Comparison of ENCODE assay signal across 23 cellular contexts in the genomic region with DNA sequence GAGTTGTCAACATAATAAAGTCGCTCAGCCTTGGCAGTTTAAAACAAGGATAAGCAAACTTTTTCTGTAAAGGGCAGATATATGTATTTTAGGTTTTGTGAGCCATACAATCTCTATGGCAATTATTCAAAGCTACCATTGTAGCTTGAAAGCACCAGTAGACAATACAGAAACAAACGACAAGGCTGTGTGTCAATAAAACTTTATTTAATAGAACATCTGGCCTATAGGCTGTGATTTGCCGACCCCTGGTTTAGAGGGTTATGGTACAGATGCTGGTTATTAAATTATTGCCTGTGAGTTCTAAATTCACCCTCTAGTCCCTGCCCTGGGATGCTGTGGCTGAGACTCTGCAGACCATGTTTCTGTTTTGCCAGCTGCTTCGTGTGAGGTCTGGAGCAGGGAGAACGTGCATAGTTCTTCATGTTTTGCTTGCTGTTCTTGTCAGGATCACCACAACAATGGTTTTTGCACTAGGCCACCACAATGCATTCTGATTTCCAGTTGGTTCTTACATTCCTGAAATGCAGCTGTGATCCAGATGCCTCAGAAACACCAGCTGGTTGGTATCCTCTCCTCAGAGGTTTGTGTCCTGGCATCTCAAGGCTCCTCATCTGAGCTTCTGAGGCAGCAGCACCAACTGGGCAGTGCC. TPM values are rescaled to one million over a fixed set of nuclear protein-coding genes. Genes with fewer than 3 reads are reported as not detected.
"Had no signal": no experiment of that assay in that cellular context is flagged by ENCODE, and none has a peak within 500 bp of the region (broad histone marks: within the 10 kb centered on the region; RNA-seq: fewer than 3 reads in every experiment).

No MANE protein-coding gene starts in this region.

- H2AFZ ChIP-seq: neural progenitor cell had no signal

- H3K27me3 ChIP-seq: gastrocnemius medialis, heart right ventricle, neural progenitor cell, ovary, right atrium auricular region, sigmoid colon, stomach, transverse colon had no signal

- H3K9me3 ChIP-seq: gastrocnemius medialis, heart right ventricle, left ventricle myocardium inferior, lower lobe of right lung, ovary, right atrium auricular region, sigmoid colon, stomach, thoracic aorta, transverse colon had no signal

- H3K27ac ChIP-seq: gastrocnemius medialis, heart right ventricle, left ventricle myocardium inferior, lower lobe of right lung, neural progenitor cell, ovary, right atrium auricular region, sigmoid colon, stomach, thoracic aorta, transverse colon had no signal

- H3K4me2 ChIP-seq: neural progenitor cell had no signal

- H3K4me1 ChIP-seq: gastrocnemius medialis, left ventricle myocardium inferior, lower lobe of right lung, neural progenitor cell, right atrium auricular region, stomach, transverse colon had no signal

- FAIRE-seq: colon, endothelial cell of umbilical vein, keratinocyte, small intestine had no signal

- ATAC-seq: gastrocnemius medialis; heart right ventricle; lower lobe of right lung; natural killer cell treated with Interleukin-12 subunit alpha and Interleukin-12 subunit beta and Interleukin-15 and Interleukin-18, amount 100 ng/mL, for 72 hours had no signal

- H3K36me3 ChIP-seq: gastrocnemius medialis, heart right ventricle, left ventricle myocardium inferior, lower lobe of right lung, neural progenitor cell, ovary, right atrium auricular region, sigmoid colon, stomach, thoracic aorta, transverse colon had no signal

- H3K4me3 ChIP-seq: gastrocnemius medialis, heart right ventricle, left ventricle myocardium inferior, lower lobe of right lung, neural progenitor cell, ovary, right atrium auricular region, sigmoid colon, stomach, thoracic aorta, transverse colon had no signal

- H3K9ac ChIP-seq: neural progenitor cell had no signal

- DNase-seq: gastrocnemius medialis; heart right ventricle; hypothalamus; left ventricle myocardium inferior; lower lobe of right lung; nucleus accumbens; ovary; sigmoid colon; small intestine; stimulated activated CD4-positive, alpha-beta T cell treated with anti-CD3 and anti-CD28 coated beads, Interleukin-12 subunit alpha, Interleukin-12 subunit beta, amount 100 ng/mL, for 4 hours; stimulated activated naive CD4-positive, alpha-beta T cell; stomach; substantia nigra; transverse colon had no signal

RNA-seq across cellular contexts. Expression of a gene that starts 46.6 kb away (rescaled TPM):
- total RNA-seq: endothelial cell of umbilical vein, fibroblast of villous mesenchyme, gastrocnemius medialis, left ventricle myocardium inferior, mesothelial cell of epicardium, right atrium auricular region had no signal
- polyA plus RNA-seq: endothelial cell of umbilical vein, keratinocyte had no signal
